ENCODE assay signal across 22 cellular contexts in the genomic region with DNA sequence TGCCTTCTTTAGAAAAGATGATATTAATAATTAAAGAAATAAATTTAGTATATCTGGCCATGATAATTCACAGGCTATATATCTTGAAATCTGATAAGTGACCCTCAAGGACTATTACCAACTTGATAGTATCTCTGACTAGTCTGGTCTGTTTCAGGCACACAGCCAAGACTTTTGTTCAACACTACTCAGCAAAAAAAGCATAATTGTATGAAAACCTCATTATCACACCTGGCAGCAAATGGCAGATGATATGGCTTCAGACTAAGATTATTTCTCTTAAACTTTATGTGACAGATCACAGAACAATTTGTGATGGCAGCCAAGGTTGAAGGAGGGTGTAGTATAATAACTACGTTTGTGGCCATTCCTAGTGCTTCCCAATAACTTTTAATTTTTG.
"Had no signal": no experiment of that assay in that cellular context is flagged by ENCODE, and none has a peak within 500 bp of the region (broad histone marks: within the 10 kb centered on the region; RNA-seq: fewer than 3 reads in every experiment).

No MANE protein-coding gene starts in this region.

- DNase-seq: activated B cell treated with CpG ODN at 0.5 μM for 24 hours; activated CD4-positive, alpha-beta memory T cell treated with anti-CD3 and anti-CD28 coated beads, Interleukin-2, amount 10 ng/mL, durations not matched to agents 7 days and 5 days; activated CD4-positive, alpha-beta T cell treated with anti-CD3 and anti-CD28 coated beads for 1 hour; activated CD4-positive, alpha-beta T cell treated with anti-CD3 and anti-CD28 coated beads for 48 hours; activated gamma-delta T cell; activated naive CD4-positive, alpha-beta T cell treated with Interleukin-2 at 50 U/mL for 16 hours; activated naive CD8-positive, alpha-beta T cell treated with anti-CD3 and anti-CD28 coated beads, Interleukin-2, amount 10 ng/mL, durations not matched to agents 7 days and 5 days; activated T-cell treated with anti-CD3 and anti-CD28 coated beads, Interleukin-2, amount 50 U/mL, for 24 hours; amygdala; colonic mucosa; Karpas-422; KBM-7; NCI-H1436 treated with DMSO at 0.1 percent for 48 hours; NCI-H187 treated with DMSO at 0.1 percent for 48 hours; NCI-H2171; NCI-H510A; NCI-H526; SHP77; SJCRH30; SK-N-SH; T-cell; T-helper 9 cell had no signal

- ATAC-seq: T-cell had no signal
